8 cellular contexts compared by ENCODE assay signal in genomic region chr6:32436995-32437836, GRCh38. TPM values are rescaled to one million over a fixed set of nuclear protein-coding genes. Genes with fewer than 3 reads are reported as not detected.
A peak's percentile ranks its signal among the peaks of the same experiment; 100 is the strongest.
DNase-seq lines count a peak whose midpoint lies in the region; ATAC-seq and TF ChIP-seq lines count a peak whose summit lies in the region.

No MANE protein-coding gene starts in this region.

- H3K27ac ChIP-seq in foreskin keratinocyte: no peak overlapping the region

- H3K4me1 ChIP-seq in foreskin keratinocyte: no peaks in the 10 kb centered on the region

- no peak for TF ChIP-seq CTCF in foreskin keratinocyte (conservative IDR thresholded peaks at IDR 0.05)

- H3K27me3 ChIP-seq in foreskin keratinocyte: peaks cover 38% of the 10 kb centered on the region

- DNase-seq in OCI-M1 (lab: John Stamatoyannopoulos, UW) (peak; percentile 87), iris pigment epithelial cell (ENCODE audit: low read depth) (peak; percentile 40), AG08395 (ENCODE audit: low spot score) (no peak), NCI-H2107 treated with DMSO at 0.1 percent for 48 hours (lab: John Stamatoyannopoulos, UW; ENCODE audit: unreplicated experiment) (no peak), foreskin keratinocyte (no peak), cortex of kidney (lab: John Stamatoyannopoulos, UW) (no peak)

- ATAC-seq in GM18517 (IDR thresholded peaks at IDR 0.05; ENCODE audit: unreplicated experiment): peak; percentile 68
- peak; percentile 65 for ATAC-seq in HG02763 (IDR thresholded peaks at IDR 0.05; ENCODE audit: unreplicated experiment)
- ATAC-seq in foreskin keratinocyte: no peak

RNA-seq across cellular contexts. Expression of gene HLA-DRA, which starts 2.5 kb away (rescaled TPM):
- not detected in 2 replicates for total RNA-seq in foreskin keratinocyte
- not detected in 2 replicates for polyA plus RNA-seq in foreskin keratinocyte

RNA-seq across cellular contexts. Expression of gene BTNL2, which starts 30.2 kb away (rescaled TPM):
- total RNA-seq in foreskin keratinocyte: not detected in 2 replicates
- polyA plus RNA-seq in foreskin keratinocyte: not detected in 2 replicates

Comparison
In these comparisons a context has a peak if more than half of its experiments do, and no peak if none do; other contexts are left out.
1. DNase-seq: peak in OCI-M1 (single experiment) and iris pigment epithelial cell (single experiment); none in AG08395 (single experiment), NCI-H2107 treated with DMSO at 0.1 percent for 48 hours (single experiment), foreskin keratinocyte (0 of 2) and cortex of kidney (single experiment).